ENCODE assay signal across 8 cellular contexts in genomic region chr13:43878897-43879322, GRCh38. TPM values are rescaled to one million over a fixed set of nuclear protein-coding genes. Genes with fewer than 3 reads are reported as not detected.
DNase-seq lines count a peak whose midpoint lies in the region; ATAC-seq lines count a peak whose summit lies in the region.

No MANE protein-coding gene starts in this region.

- DNase-seq in COLO668 (lab: John Stamatoyannopoulos, UW; ENCODE audit: unreplicated experiment) (peak; percentile 86), GM19238 (ENCODE audit: insufficient read length, low spot score) (peak; percentile 15), SKM-1 treated with dmso at 0.1 percent for 144 hours (lab: John Stamatoyannopoulos, UW; ENCODE audit: unreplicated experiment) (peak; percentile 78), left colon (peak; percentile 76), NCI-H526 treated with DMSO at 0.1 percent for 48 hours (lab: John Stamatoyannopoulos, UW) (no peak)
- DNase-seq in stimulated activated CD8-positive, alpha-beta memory T cell treated with anti-CD3 and anti-CD28 coated beads, Interleukin-15, amount 100 ng/mL, for 4 hours (ENCODE audit: low read depth in 2 of 2) = peak; percentile 1 to 2

- H3K4me3 Mint-ChIP-seq in dendritic cell treated with granulocyte-macrophage colony-stimulating factor and Interleukin-4, amounts not matched to agents 40 ng/mL and 50 ng/mL, for 4 days = peak overlapping the region; percentile 98

- peaks cover 29% of the 10 kb centered on the region for H3K36me3 Mint-ChIP-seq in dendritic cell treated with granulocyte-macrophage colony-stimulating factor and Interleukin-4, amounts not matched to agents 40 ng/mL and 50 ng/mL, for 4 days (ENCODE audit: low read depth)

- intact Hi-C loops in dendritic cell treated with granulocyte-macrophage colony-stimulating factor and Interleukin-4, amounts not matched to agents 40 ng/mL and 50 ng/mL, for 4 days (cut with micrococcal nuclease) = loop anchor here (5.0 to 10.0 kb wide), 4 partner anchors 402 to 1602 kb away; no protein-coding TSS in a partner anchor
- intact Hi-C loops in left colon (cut with DNase I, micrococcal nuclease) = no loop called here

- ATAC-seq in HG03280 (IDR thresholded peaks at IDR 0.05; ENCODE audit: unreplicated experiment) (peak; percentile 25), left colon (peak; percentile 60)

- H3K9me3 Mint-ChIP-seq in dendritic cell treated with granulocyte-macrophage colony-stimulating factor and Interleukin-4, amounts not matched to agents 40 ng/mL and 50 ng/mL, for 4 days = no peaks in the 10 kb centered on the region

- H3K27ac Mint-ChIP-seq in dendritic cell treated with granulocyte-macrophage colony-stimulating factor and Interleukin-4, amounts not matched to agents 40 ng/mL and 50 ng/mL, for 4 days = peak overlapping the region; percentile 100

- H3K27me3 Mint-ChIP-seq in dendritic cell treated with granulocyte-macrophage colony-stimulating factor and Interleukin-4, amounts not matched to agents 40 ng/mL and 50 ng/mL, for 4 days = peaks cover 7% of the 10 kb centered on the region

- peaks cover 43% of the 10 kb centered on the region for H3K4me1 Mint-ChIP-seq in dendritic cell treated with granulocyte-macrophage colony-stimulating factor and Interleukin-4, amounts not matched to agents 40 ng/mL and 50 ng/mL, for 4 days (ENCODE audit: low read depth)

RNA-seq across cellular contexts. Expression of gene CCDC122, which starts 0.6 kb away (rescaled TPM):
- total RNA-seq in left colon = 1 to 10 TPM; 5.4 to 9.1 TPM

RNA-seq across cellular contexts. Expression of gene LACC1, which starts 0.8 kb away (rescaled TPM):
- 10 to 100 TPM; 10.8 to 11.9 TPM for total RNA-seq in left colon
